ENCODE assay signal across 12 cellular contexts in genomic region chr3:179081885-179082284, GRCh38. TPM values are rescaled to one million over a fixed set of nuclear protein-coding genes. Genes with fewer than 3 reads are reported as not detected.
DNase-seq lines count a peak whose midpoint lies in the region; ATAC-seq and TF ChIP-seq lines count a peak whose summit lies in the region.
"Had no signal": no experiment of that assay in that cellular context is flagged by ENCODE, and none has a peak within 500 bp of the region (broad histone marks: within the 10 kb centered on the region; RNA-seq: fewer than 3 reads in every experiment).

No MANE protein-coding gene starts in this region.

- peak; percentile 61 for ATAC-seq in WTC11
- ATAC-seq in heart left ventricle = no peak
- ATAC-seq: GM12878 had no signal

- H2AFZ ChIP-seq in trophoblast cell (ENCODE audit: insufficient read depth, low read length, poor library complexity) = no peak overlapping the region

- H3K9me3 Mint-ChIP-seq in WTC11 = no peaks in the 10 kb centered on the region

- H3K4me1 Mint-ChIP-seq in WTC11 = peaks cover 38% of the 10 kb centered on the region

- no peak overlapping the region for H2BK12ac ChIP-seq in trophoblast cell (ENCODE audit: low read length)

- H3K27ac Mint-ChIP-seq in WTC11 = no peak overlapping the region

- H3K4me2 ChIP-seq in trophoblast cell (ENCODE audit: low read length) = no peak overlapping the region
- H3K4me2 ChIP-seq: BLaER1 had no signal

- CTCF ChIA-PET in WTC11 (lab: Charles Lee) = interaction anchor here (0.6 to 1.8 kb wide), 3 partner anchors 11 to 15 kb away, joined by 3 to 4 read pairs (median 4); partner anchors contain the start of gene ZMAT3

- H3K79me1 ChIP-seq in trophoblast cell (ENCODE audit: low read length) = no peaks in the 10 kb centered on the region

- no peak overlapping the region for H3K14ac ChIP-seq in trophoblast cell (ENCODE audit: low read length)

- H3K79me2 ChIP-seq in trophoblast cell (ENCODE audit: control insufficient read depth, insufficient read depth, low read length, poor library complexity) = no peaks in the 10 kb centered on the region

- no peak overlapping the region for H4K8ac ChIP-seq in trophoblast cell (ENCODE audit: low read depth, low read length)

- no peaks in the 10 kb centered on the region for H3K9me3 ChIP-seq in HAP-1
- no peaks in the 10 kb centered on the region for H3K9me3 ChIP-seq in trophoblast cell (ENCODE audit: insufficient read depth, low read depth, low read length)
- no peaks in the 10 kb centered on the region for H3K9me3 ChIP-seq in heart left ventricle
- H3K9me3 ChIP-seq: BLaER1 had no signal

- H3K36me3 ChIP-seq in HAP-1 (replicated peaks) (no peaks in the 10 kb centered on the region), trophoblast cell (ENCODE audit: control insufficient read depth in 1 of 2, insufficient read depth in 2 of 2, low read length in 2 of 2) (no peaks in the 10 kb centered on the region), heart left ventricle (no peaks in the 10 kb centered on the region)
- H3K36me3 ChIP-seq: BLaER1 had no signal

- H2AK5ac ChIP-seq in trophoblast cell (ENCODE audit: low read length) = no peak overlapping the region

- H3K36me3 Mint-ChIP-seq in WTC11 = no peaks in the 10 kb centered on the region

- TF ChIP-seq POLR2A in heart left ventricle (IDR thresholded peaks at IDR 0.05) = no peak

- no peaks in the 10 kb centered on the region for H3K27me3 Mint-ChIP-seq in WTC11 (ENCODE audit: low read depth)

- H3K27me3 ChIP-seq in HAP-1 (ENCODE audit: low read depth) = no peaks in the 10 kb centered on the region
- no peaks in the 10 kb centered on the region for H3K27me3 ChIP-seq in trophoblast cell (ENCODE audit: insufficient read depth, low read length)
- H3K27me3 ChIP-seq in heart left ventricle = no peaks in the 10 kb centered on the region
- H3K27me3 ChIP-seq: BLaER1 had no signal

- no peak overlapping the region for H3K9ac ChIP-seq in trophoblast cell (ENCODE audit: low read length)
- H3K9ac ChIP-seq: BLaER1 had no signal

- no peak overlapping the region for H3K4me3 Mint-ChIP-seq in WTC11

- H3K18ac ChIP-seq in trophoblast cell (ENCODE audit: low read length) = no peak overlapping the region

- H4K12ac ChIP-seq in trophoblast cell (ENCODE audit: low read depth, low read length) = no peak overlapping the region

- H3K27ac ChIP-seq in trophoblast cell (ENCODE audit: low read depth, low read length) (no peak overlapping the region), heart left ventricle (no peak overlapping the region)
- H3K27ac ChIP-seq: 22Rv1, BLaER1, HL-60 had no signal

- no peak overlapping the region for H3K4me3 ChIP-seq in HAP-1
- H3K4me3 ChIP-seq in trophoblast cell (ENCODE audit: low read depth, low read length) = no peak overlapping the region
- H3K4me3 ChIP-seq in heart left ventricle = no peak overlapping the region
- H3K4me3 ChIP-seq: BLaER1, GM12878 had no signal

- in situ Hi-C loops in HAP-1 (cut with MboI; ENCODE audit: low sequenced_read_pairs) = no loop called here

- no peak overlapping the region for H2BK5ac ChIP-seq in trophoblast cell (ENCODE audit: low read depth, low read length, poor library complexity)

- peak in 2 of 3 experiments; percentile 33 to 79 for DNase-seq in NCI-H1417 (lab: John Stamatoyannopoulos, UW)
- no peak for DNase-seq in NCI-H1417 treated with DMSO at 0.1 percent for 48 hours (lab: John Stamatoyannopoulos, UW)
- DNase-seq in HAP-1 (ENCODE audit: low spot score in 2 of 2) = peak; percentile 40 to 55
- DNase-seq in WTC11 (ENCODE audit: low spot score) = no peak
- peak; percentile 80 to 97 for DNase-seq in trophoblast cell
- no peak for DNase-seq in Ammon's horn (ENCODE audit: low spot score)
- DNase-seq in heart left ventricle = no peak
- no peak for DNase-seq in glomerular visceral epithelial cell (ENCODE audit: extremely low spot score)

- H3K23ac ChIP-seq in trophoblast cell (ENCODE audit: low read length) = no peak overlapping the region

- no peak for TF ChIP-seq CTCF in WTC11 (IDR thresholded peaks at IDR 0.05)
- no peak for TF ChIP-seq CTCF in heart left ventricle (IDR thresholded peaks at IDR 0.05)

- intact Hi-C loops in heart left ventricle (cut with DNase I) = no loop called here

- H4K91ac ChIP-seq in trophoblast cell (ENCODE audit: low read depth, low read length) = no peak overlapping the region

- no CpG with 5 or more reads among the region's 2 CpGs for WGBS in trophoblast cell (ENCODE audit: extremely low coverage, insufficient coverage, insufficient read length)
- WGBS in heart left ventricle, 4 donors = 69 to 70% (median 69%) methylated on average over 2 of the region's 2 CpGs

- no peak overlapping the region for H3K4ac ChIP-seq in trophoblast cell (ENCODE audit: low read depth, low read length)

- POLR2A ChIA-PET in WTC11 (lab: Charles Lee) = interaction anchor here (0.6 to 1.5 kb wide), 2 partner anchors 10 to 360 kb away, joined by 4 to 6 read pairs; partner anchors contain the start of gene ZMAT3

- H2BK120ac ChIP-seq in trophoblast cell (ENCODE audit: insufficient read depth, low read length, poor library complexity) = no peak overlapping the region

- H3K4me1 ChIP-seq in HAP-1 = no peaks in the 10 kb centered on the region; the same call in 1 of the 2 replicates
- H3K4me1 ChIP-seq in trophoblast cell (ENCODE audit: control insufficient read depth in 1 of 2, insufficient read depth in 2 of 2, low read length in 2 of 2) = no peaks in the 10 kb centered on the region
- no peaks in the 10 kb centered on the region for H3K4me1 ChIP-seq in heart left ventricle

TF ChIP-seq in WTC11, 78 proteins besides CTCF, POLR2A, EP300 and RAD21 (continues in another document):
- TF ChIP-seq ZNF121 (CRISPR knock-in tag; IDR thresholded peaks at IDR 0.05) (peak; percentile 84), NR2C2 (CRISPR knock-in tag; IDR thresholded peaks at IDR 0.05) (no peak), FOXJ3 (CRISPR knock-in tag; IDR thresholded peaks at IDR 0.05; ENCODE audit: borderline replicate concordance) (no peak), GTF2I (CRISPR knock-in tag; conservative IDR thresholded peaks at IDR 0.05) (peak; percentile 82; the same call in 1 of the 2 replicates), ELF4 (CRISPR knock-in tag; IDR thresholded peaks at IDR 0.05; ENCODE audit: low read depth) (no peak), ERG (CRISPR knock-in tag; IDR thresholded peaks at IDR 0.05) (no peak), FOXP1 (CRISPR knock-in tag; IDR thresholded peaks at IDR 0.05; ENCODE audit: borderline replicate concordance) (no peak)
- TF ChIP-seq, protein P1, sequence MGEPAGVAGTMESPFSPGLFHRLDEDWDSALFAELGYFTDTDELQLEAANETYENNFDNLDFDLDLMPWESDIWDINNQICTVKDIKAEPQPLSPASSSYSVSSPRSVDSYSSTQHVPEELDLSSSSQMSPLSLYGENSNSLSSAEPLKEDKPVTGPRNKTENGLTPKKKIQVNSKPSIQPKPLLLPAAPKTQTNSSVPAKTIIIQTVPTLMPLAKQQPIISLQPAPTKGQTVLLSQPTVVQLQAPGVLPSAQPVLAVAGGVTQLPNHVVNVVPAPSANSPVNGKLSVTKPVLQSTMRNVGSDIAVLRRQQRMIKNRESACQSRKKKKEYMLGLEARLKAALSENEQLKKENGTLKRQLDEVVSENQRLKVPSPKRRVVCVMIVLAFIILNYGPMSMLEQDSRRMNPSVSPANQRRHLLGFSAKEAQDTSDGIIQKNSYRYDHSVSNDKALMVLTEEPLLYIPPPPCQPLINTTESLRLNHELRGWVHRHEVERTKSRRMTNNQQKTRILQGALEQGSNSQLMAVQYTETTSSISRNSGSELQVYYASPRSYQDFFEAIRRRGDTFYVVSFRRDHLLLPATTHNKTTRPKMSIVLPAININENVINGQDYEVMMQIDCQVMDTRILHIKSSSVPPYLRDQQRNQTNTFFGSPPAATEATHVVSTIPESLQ (CRISPR knock-in tag; IDR thresholded peaks at IDR 0.05) = no peak
- TF ChIP-seq, protein P2, sequence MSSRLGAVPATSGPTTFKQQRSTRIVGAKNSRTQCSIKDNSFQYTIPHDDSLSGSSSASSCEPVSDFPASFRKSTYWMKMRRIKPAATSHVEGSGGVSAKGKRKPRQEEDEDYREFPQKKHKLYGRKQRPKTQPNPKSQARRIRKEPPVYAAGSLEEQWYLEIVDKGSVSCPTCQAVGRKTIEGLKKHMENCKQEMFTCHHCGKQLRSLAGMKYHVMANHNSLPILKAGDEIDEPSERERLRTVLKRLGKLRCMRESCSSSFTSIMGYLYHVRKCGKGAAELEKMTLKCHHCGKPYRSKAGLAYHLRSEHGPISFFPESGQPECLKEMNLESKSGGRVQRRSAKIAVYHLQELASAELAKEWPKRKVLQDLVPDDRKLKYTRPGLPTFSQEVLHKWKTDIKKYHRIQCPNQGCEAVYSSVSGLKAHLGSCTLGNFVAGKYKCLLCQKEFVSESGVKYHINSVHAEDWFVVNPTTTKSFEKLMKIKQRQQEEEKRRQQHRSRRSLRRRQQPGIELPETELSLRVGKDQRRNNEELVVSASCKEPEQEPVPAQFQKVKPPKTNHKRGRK (CRISPR knock-in tag; IDR thresholded peaks at IDR 0.05; ENCODE audit: borderline replicate concordance) = no peak

RNA-seq across cellular contexts. Expression of gene ZMAT3, which starts 10.3 kb away (rescaled TPM):
- 19.8 to 24.1 TPM (median 20.1 TPM) in 3 replicates for total RNA-seq in WTC11 (2021)
- polyA plus RNA-seq in trophoblast cell (2013) = 17.2 and 17.8 TPM in 2 replicates
- total RNA-seq in heart left ventricle = 10 to 100 TPM; 10.5 to 23.2 (median 15.6) TPM
- polyA plus RNA-seq in heart left ventricle = 1 to 10 TPM; 2.0 to 5.7 TPM

Comparison
In these comparisons a context has a peak if more than half of its experiments do, and no peak if none do; other contexts are left out.
1. DNase-seq: peak in NCI-H1417 (2 of 3), HAP-1 (2 of 2) and trophoblast cell (2 of 2); none in NCI-H1417 treated with DMSO at 0.1 percent for 48 hours (single experiment), WTC11 (single experiment), Ammon's horn (single experiment), heart left ventricle (0 of 5) and glomerular visceral epithelial cell (single experiment).